Comparison of ENCODE assay signal across 23 cellular contexts in the genomic region with DNA sequence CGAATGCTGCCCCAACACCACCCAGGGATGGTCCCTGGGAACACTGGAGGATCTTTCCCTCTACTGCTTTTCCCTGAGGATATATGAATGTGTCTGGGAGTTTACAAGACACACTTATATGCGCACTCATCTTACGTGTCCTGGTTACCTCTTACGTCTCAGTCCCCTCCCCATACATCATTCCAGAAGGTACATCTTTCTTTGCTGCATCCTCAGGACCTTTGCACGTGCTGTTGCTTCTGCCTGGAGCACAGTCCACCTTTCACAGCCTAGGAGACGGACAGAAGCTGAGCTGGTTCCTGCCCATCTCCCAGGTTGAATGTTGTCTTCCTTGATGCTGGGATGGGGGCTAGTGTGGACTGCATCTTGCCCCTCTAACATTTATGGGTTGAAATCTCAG.
"Had no signal": no experiment of that assay in that cellular context is flagged by ENCODE, and none has a peak within 500 bp of the region (broad histone marks: within the 10 kb centered on the region; RNA-seq: fewer than 3 reads in every experiment).

No MANE protein-coding gene starts in this region.

- H3K36me3 Mint-ChIP-seq: activated CD4-positive, alpha-beta memory T cell treated with anti-CD3 and anti-CD28 coated beads for 36 hours; activated naive CD8-positive, alpha-beta T cell treated with anti-CD3 and anti-CD28 coated beads, Interleukin-2, amount 10 ng/mL, durations not matched to agents 7 days and 5 days had no signal

- H3K4me2 ChIP-seq: KMS-11 had no signal

- ATAC-seq: T-helper 17 cell had no signal

- DNase-seq: activated B cell treated with CpG ODN at 0.5 μM for 24 hours; activated CD4-positive, alpha-beta memory T cell treated with anti-CD3 and anti-CD28 coated beads for 36 hours; activated CD4-positive, alpha-beta T cell treated with anti-CD3 and anti-CD28 coated beads for 1 hour; activated CD4-positive, alpha-beta T cell treated with anti-CD3 and anti-CD28 coated beads, Interleukin-2, amount 10 ng/mL, durations not matched to agents 7 days and 5 days; activated CD8-positive, alpha-beta memory T cell treated with anti-CD3 and anti-CD28 coated beads for 24 hours; activated naive CD4-positive, alpha-beta T cell treated with anti-CD3 and anti-CD28 coated beads, Interleukin-2, amount 50 U/mL, for 16 hours; activated naive CD8-positive, alpha-beta T cell treated with anti-CD3 and anti-CD28 coated beads, Interleukin-2, amount 10 ng/mL, durations not matched to agents 7 days and 5 days; activated T-cell treated with anti-CD3 and anti-CD28 coated beads, Interleukin-2, amount 50 U/mL, for 48 hours; adrenal gland; anterior cingulate cortex; MV-4-11; NCI-H1092 treated with DMSO at 0.1 percent for 48 hours; NCI-H1417 treated with DMSO at 0.1 percent for 48 hours; NCI-H1694; NCI-H2029; NCI-H345; NCI-H510A; NCI-H526 treated with DMSO at 0.1 percent for 48 hours; NCI-H82; SIG-M5; T-helper 17 cell; T-helper 9 cell had no signal

- H3K4me1 ChIP-seq: adrenal gland had no signal

- H3K4me3 ChIP-seq: adrenal gland had no signal

- H3K27ac ChIP-seq: adrenal gland, KMS-11 had no signal

- H3K4me3 Mint-ChIP-seq: activated B cell treated with CpG ODN at 0.5 μM for 24 hours; activated CD4-positive, alpha-beta memory T cell treated with anti-CD3 and anti-CD28 coated beads for 36 hours; activated CD4-positive, alpha-beta T cell treated with anti-CD3 and anti-CD28 coated beads, Interleukin-2, amount 10 ng/mL, durations not matched to agents 7 days and 5 days; activated naive CD8-positive, alpha-beta T cell treated with anti-CD3 and anti-CD28 coated beads, Interleukin-2, amount 10 ng/mL, durations not matched to agents 7 days and 5 days; T-helper 17 cell had no signal

- H3K4me1 Mint-ChIP-seq: activated B cell treated with CpG ODN at 0.5 μM for 24 hours; activated CD4-positive, alpha-beta T cell treated with anti-CD3 and anti-CD28 coated beads, Interleukin-2, amount 10 ng/mL, durations not matched to agents 7 days and 5 days; activated naive CD8-positive, alpha-beta T cell treated with anti-CD3 and anti-CD28 coated beads, Interleukin-2, amount 10 ng/mL, durations not matched to agents 7 days and 5 days; T-helper 17 cell had no signal

- H3K36me3 ChIP-seq: adrenal gland had no signal

- H3K9me3 ChIP-seq: adrenal gland had no signal

- H3K9ac ChIP-seq: KMS-11 had no signal
